1 cellular context compared by ENCODE assay signal in genomic region chr14:105149146-105149781, GRCh38.
A peak's percentile ranks its signal among the peaks of the same experiment; 100 is the strongest.
TF ChIP-seq lines count a peak whose summit lies in the region.

No MANE protein-coding gene starts in this region.

TF ChIP-seq in K562, 482 proteins besides CTCF, POLR2A, EP300 and RAD21:
- TF ChIP-seq NUFIP1 (IDR thresholded peaks at IDR 0.05; ENCODE audit: partially characterized antibody) (no peak), POLR2G (IDR thresholded peaks at IDR 0.05; ENCODE audit: low read depth, low read length) (0 out of 2 replicates have a peak, but pooled peaks have one; percentile 14), ZNF133 (CRISPR knock-in tag; IDR thresholded peaks at IDR 0.05) (no peak)
- TF ChIP-seq, protein P1, sequence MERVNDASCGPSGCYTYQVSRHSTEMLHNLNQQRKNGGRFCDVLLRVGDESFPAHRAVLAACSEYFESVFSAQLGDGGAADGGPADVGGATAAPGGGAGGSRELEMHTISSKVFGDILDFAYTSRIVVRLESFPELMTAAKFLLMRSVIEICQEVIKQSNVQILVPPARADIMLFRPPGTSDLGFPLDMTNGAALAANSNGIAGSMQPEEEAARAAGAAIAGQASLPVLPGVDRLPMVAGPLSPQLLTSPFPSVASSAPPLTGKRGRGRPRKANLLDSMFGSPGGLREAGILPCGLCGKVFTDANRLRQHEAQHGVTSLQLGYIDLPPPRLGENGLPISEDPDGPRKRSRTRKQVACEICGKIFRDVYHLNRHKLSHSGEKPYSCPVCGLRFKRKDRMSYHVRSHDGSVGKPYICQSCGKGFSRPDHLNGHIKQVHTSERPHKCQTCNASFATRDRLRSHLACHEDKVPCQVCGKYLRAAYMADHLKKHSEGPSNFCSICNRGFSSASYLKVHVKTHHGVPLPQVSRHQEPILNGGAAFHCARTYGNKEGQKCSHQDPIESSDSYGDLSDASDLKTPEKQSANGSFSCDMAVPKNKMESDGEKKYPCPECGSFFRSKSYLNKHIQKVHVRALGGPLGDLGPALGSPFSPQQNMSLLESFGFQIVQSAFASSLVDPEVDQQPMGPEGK (CRISPR knock-in tag; IDR thresholded peaks at IDR 0.05; ENCODE audit: borderline replicate concordance) = no peak
TF ChIP-seq in K562: peak in this region for 1.
